In the genomic region with DNA sequence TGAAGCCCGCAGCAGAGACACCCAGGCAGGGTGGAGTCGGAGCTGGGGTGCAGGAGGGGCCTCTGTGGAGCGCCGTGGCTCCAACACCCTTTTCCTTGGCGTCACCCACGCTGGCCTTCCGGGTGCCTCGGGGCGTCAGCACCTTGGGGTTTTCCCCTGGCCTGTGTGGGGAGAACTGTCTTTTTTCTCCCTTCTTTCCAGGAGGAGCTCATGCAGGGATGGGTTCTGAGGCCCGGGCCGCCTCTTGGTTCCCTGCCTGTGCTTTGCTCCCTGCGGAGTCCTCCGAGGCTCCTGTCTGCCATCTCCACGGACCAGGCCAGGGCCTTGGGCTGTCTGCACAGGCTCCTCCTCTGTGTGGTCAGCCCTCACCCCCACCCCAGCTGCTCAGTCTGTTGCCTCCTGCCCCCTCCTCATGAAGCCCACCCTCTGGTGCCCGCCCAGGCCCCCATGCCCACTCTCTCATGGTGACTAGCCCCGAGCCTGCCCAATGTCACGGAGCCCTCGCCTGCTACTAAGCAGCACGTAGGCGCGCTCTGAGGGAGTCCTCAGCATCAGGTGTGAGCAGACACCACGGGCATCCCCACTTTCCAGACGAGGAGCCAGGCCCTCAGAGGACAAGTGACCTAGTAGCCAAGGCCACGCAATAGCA, we compare ENCODE assay signal across 18 cellular contexts. TPM values are rescaled to one million over a fixed set of nuclear protein-coding genes. Genes with fewer than 3 reads are reported as not detected.
"Had no signal": no experiment of that assay in that cellular context is flagged by ENCODE, and none has a peak within 500 bp of the region (broad histone marks: within the 10 kb centered on the region; RNA-seq: fewer than 3 reads in every experiment).

No MANE protein-coding gene starts in this region.

- FAIRE-seq: frontal cortex, urothelium cell line had no signal

- H3K27ac Mint-ChIP-seq: activated naive CD8-positive, alpha-beta T cell treated with anti-CD3 and anti-CD28 coated beads, Interleukin-2, amount 10 ng/mL, durations not matched to agents 7 days and 5 days; activated T-helper 1 cell treated with anti-CD3 and anti-CD28 coated beads, Interleukin-12 subunit alpha, Interleukin-12 subunit beta, Interleukin-2, Interleukin-4 antibody, amounts not matched to agents 30 ng/mL and 10 ng/mL and 1 ng/mL, durations not matched to agents 14 hours and 24 hours and 36 hours; natural killer cell treated with Interleukin-12 subunit alpha and Interleukin-12 subunit beta and Interleukin-15 and Interleukin-18, amount 100 ng/mL, for 72 hours had no signal

- DNase-seq: activated CD4-positive, alpha-beta T cell treated with anti-CD3 and anti-CD28 coated beads, Interleukin-2, amount 50 U/mL, for 4 hours; activated naive CD8-positive, alpha-beta T cell treated with anti-CD3 and anti-CD28 coated beads, Interleukin-2, amount 10 ng/mL, durations not matched to agents 7 days and 5 days; amygdala; caudate nucleus; effector memory CD8-positive, alpha-beta T cell; hypothalamus; sigmoid colon; stimulated activated naive CD4-positive, alpha-beta T cell treated with Interleukin-2 at 50 U/mL for 16 hours had no signal

- H3K4me3 Mint-ChIP-seq: activated naive CD8-positive, alpha-beta T cell treated with anti-CD3 and anti-CD28 coated beads, Interleukin-2, amount 10 ng/mL, durations not matched to agents 7 days and 5 days; activated T-helper 1 cell treated with anti-CD3 and anti-CD28 coated beads, Interleukin-12 subunit alpha, Interleukin-12 subunit beta, Interleukin-2, Interleukin-4 antibody, amounts not matched to agents 30 ng/mL and 10 ng/mL and 1 ng/mL, durations not matched to agents 14 hours and 24 hours and 36 hours; effector memory CD8-positive, alpha-beta T cell; natural killer cell treated with Interleukin-12 subunit alpha and Interleukin-12 subunit beta and Interleukin-15 and Interleukin-18, amount 100 ng/mL, for 72 hours had no signal

- H2AFZ ChIP-seq: parathyroid adenoma had no signal

- H3K9me3 ChIP-seq: neutrophil, sigmoid colon, tibial nerve had no signal

- H3K9ac ChIP-seq: parathyroid adenoma had no signal

- H3K4me3 ChIP-seq: sigmoid colon, tibial nerve had no signal

- H3K27me3 ChIP-seq: neutrophil, sigmoid colon, tibial nerve had no signal

- H3K36me3 Mint-ChIP-seq: natural killer cell treated with Interleukin-12 subunit alpha and Interleukin-12 subunit beta and Interleukin-15 and Interleukin-18, amount 100 ng/mL, for 72 hours had no signal

- H3K27ac ChIP-seq: neutrophil, parathyroid adenoma, sigmoid colon, tibial nerve had no signal

- H3K27me3 Mint-ChIP-seq: activated naive CD8-positive, alpha-beta T cell treated with anti-CD3 and anti-CD28 coated beads, Interleukin-2, amount 10 ng/mL, durations not matched to agents 7 days and 5 days; effector memory CD8-positive, alpha-beta T cell; natural killer cell treated with Interleukin-12 subunit alpha and Interleukin-12 subunit beta and Interleukin-15 and Interleukin-18, amount 100 ng/mL, for 72 hours had no signal

- H3K9me3 Mint-ChIP-seq: activated naive CD8-positive, alpha-beta T cell treated with anti-CD3 and anti-CD28 coated beads, Interleukin-2, amount 10 ng/mL, durations not matched to agents 7 days and 5 days; activated T-helper 1 cell treated with anti-CD3 and anti-CD28 coated beads, Interleukin-12 subunit alpha, Interleukin-12 subunit beta, Interleukin-2, Interleukin-4 antibody, amounts not matched to agents 30 ng/mL and 10 ng/mL and 1 ng/mL, durations not matched to agents 14 hours and 24 hours and 36 hours; effector memory CD8-positive, alpha-beta T cell; natural killer cell treated with Interleukin-12 subunit alpha and Interleukin-12 subunit beta and Interleukin-15 and Interleukin-18, amount 100 ng/mL, for 72 hours had no signal

- ATAC-seq: activated CD4-positive, CD25-positive, alpha-beta regulatory T cell treated with anti-CD3 and anti-CD28 coated beads, Interleukin-2, amount 50 U/mL, for 24 hours; effector memory CD8-positive, alpha-beta T cell; natural killer cell treated with Interleukin-12 subunit alpha and Interleukin-12 subunit beta and Interleukin-15 and Interleukin-18, amount 100 ng/mL, for 72 hours had no signal

RNA-seq across cellular contexts. Expression of a gene that starts 45.9 kb away (rescaled TPM):
- total RNA-seq: activated T-helper 1 cell treated with anti-CD3 and anti-CD28 coated beads, Interleukin-12 subunit alpha, Interleukin-12 subunit beta, Interleukin-2, Interleukin-4 antibody, amounts not matched to agents 30 ng/mL and 10 ng/mL and 1 ng/mL, durations not matched to agents 14 hours and 24 hours and 36 hours; lower leg skin; natural killer cell treated with Interleukin-12 subunit alpha and Interleukin-12 subunit beta and Interleukin-15 and Interleukin-18, amount 100 ng/mL, for 72 hours; sigmoid colon; T-helper 1 cell treated with Interleukin-12 subunit alpha and Interleukin-12 subunit beta and Interleukin-4 antibody, amounts not matched to agents 30 ng/mL and 1 ng/mL, for 36 hours had no signal
- polyA plus RNA-seq: sigmoid colon had no signal
